ENCODE assay signal across 23 cellular contexts in genomic region chr16:67953641-67954375, GRCh38. TPM values are rescaled to one million over a fixed set of nuclear protein-coding genes. Genes with fewer than 3 reads are reported as not detected.
"Had no signal": no experiment of that assay in that cellular context is flagged by ENCODE, and none has a peak within 500 bp of the region (broad histone marks: within the 10 kb centered on the region; RNA-seq: fewer than 3 reads in every experiment).

No MANE protein-coding gene starts in this region.

- H3K4me3 ChIP-seq: adrenal gland, ascending aorta, dorsolateral prefrontal cortex, esophagus muscularis mucosa, upper lobe of right lung had no signal

- H3K27me3 ChIP-seq: adrenal gland, ascending aorta, dorsolateral prefrontal cortex, esophagus muscularis mucosa, upper lobe of right lung had no signal

- H3K9me3 ChIP-seq: adrenal gland, ascending aorta, esophagus muscularis mucosa, upper lobe of right lung had no signal

- H3K27ac ChIP-seq: adrenal gland, ascending aorta, upper lobe of right lung had no signal

- H3K4me1 ChIP-seq: ascending aorta had no signal

- DNase-seq: activated CD4-positive, alpha-beta memory T cell treated with anti-CD3 and anti-CD28 coated beads, Interleukin-2, amount 10 ng/mL, durations not matched to agents 7 days and 5 days; activated CD4-positive, alpha-beta T cell treated with anti-CD3 and anti-CD28 coated beads for 48 hours; activated CD4-positive, CD25-positive, alpha-beta regulatory T cell; activated naive CD4-positive, alpha-beta T cell; adrenal gland; central memory CD4-positive, alpha-beta T cell; dorsolateral prefrontal cortex; effector memory CD8-positive, alpha-beta T cell; head of caudate nucleus; hypothalamus; nucleus accumbens; small intestine; stimulated activated CD4-positive, alpha-beta T cell treated with anti-CD3 and anti-CD28 coated beads, Interleukin-15, amount 100 ng/mL, for 24 hours; stimulated activated naive CD4-positive, alpha-beta T cell; SW 1271; T-helper 17 cell; upper lobe of right lung had no signal

- ATAC-seq: activated T-helper 17 cell treated with anti-CD3 and anti-CD28 coated beads, Interleukin-2, amount 50 U/mL, for 72 hours; effector memory CD8-positive, alpha-beta T cell; natural killer cell treated with Interleukin-12 subunit alpha and Interleukin-12 subunit beta and Interleukin-15 and Interleukin-18, amount 100 ng/mL, for 72 hours; sciatic nerve; T-helper 17 cell; upper lobe of right lung had no signal

RNA-seq across cellular contexts. Expression of gene DPEP3, which starts 26.5 kb away (rescaled TPM):
- total RNA-seq: ascending aorta; frontal cortex; natural killer cell treated with Interleukin-12 subunit alpha and Interleukin-12 subunit beta and Interleukin-15 and Interleukin-18, amount 100 ng/mL, for 72 hours; sciatic nerve; upper lobe of right lung had no signal
